8 cellular contexts compared by ENCODE assay signal in the genomic region with DNA sequence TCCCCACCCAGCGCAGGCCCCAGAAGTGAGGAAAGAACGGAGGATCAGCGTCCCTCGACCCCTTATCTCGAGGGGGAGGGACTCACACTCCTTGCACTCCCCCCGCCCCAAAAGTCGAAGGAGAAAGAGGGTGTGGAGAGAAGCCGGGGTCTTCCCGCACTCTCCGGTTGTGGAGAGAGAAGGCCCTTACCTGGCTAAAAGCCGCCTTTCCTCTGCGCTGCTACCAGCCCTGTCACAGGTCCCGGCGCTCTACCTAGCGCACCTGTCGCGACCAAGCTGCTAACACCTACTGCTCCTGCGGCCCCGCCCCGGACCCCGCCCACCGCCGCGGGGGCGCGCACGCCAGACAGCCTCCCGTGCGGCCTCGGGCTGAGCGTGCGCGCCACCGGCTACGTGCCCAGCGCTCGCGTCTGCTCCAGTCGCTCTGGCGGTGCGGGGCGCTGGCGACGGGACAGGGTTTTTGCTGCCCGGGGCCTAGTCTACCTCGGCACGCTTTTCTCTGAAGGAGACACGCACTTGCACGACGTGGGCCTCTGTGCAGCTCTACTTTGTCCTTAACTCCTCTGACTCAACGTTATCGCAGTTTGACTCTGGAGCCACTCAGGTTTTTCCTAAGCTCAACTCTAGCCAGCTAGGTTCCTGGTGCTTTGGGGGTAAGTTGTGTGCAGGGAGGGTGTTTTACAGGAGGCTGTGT. TPM values are rescaled to one million over a fixed set of nuclear protein-coding genes. Genes with fewer than 3 reads are reported as not detected.
DNase-seq lines count a peak whose midpoint lies in the region; ATAC-seq and TF ChIP-seq lines count a peak whose summit lies in the region.

A gene (minus strand): TSS at position 291 of the 694 bp plus-strand sequence. CDS start 34,769 bp downstream, outside the sequence.

- no TSS peak for BruUV-seq in A673 (replicated peaks; lab: Mats Ljungman, UMichigan)

- peaks cover 10% of the 10 kb centered on the region for H3K4me1 ChIP-seq in A673 (ENCODE audit: insufficient read depth, low read length, poor library complexity, severe bottlenecking)

- H3K27me3 ChIP-seq in A673 (replicated peaks; ENCODE audit: insufficient read depth, low read depth, low read length, poor library complexity), result no peaks in the 10 kb centered on the region

- H3K4me3 Mint-ChIP-seq in WTC11, result peak within 1 kb of the TSS; percentile 70

- CTCF ChIA-PET in A673 (lab: Charles Lee) (interaction anchor here (0.7 kb wide), 1 partner anchor 622 kb away, joined by 6 read pairs; no protein-coding TSS in a partner anchor), WTC11 (lab: Charles Lee) (interaction anchor here (0.5 to 2.2 kb wide), 21 partner anchors 12 to 317 kb away, joined by 3 to 22 read pairs (median 4); a partner anchor contains a TSS)

- ATAC-seq in GM18873 (IDR thresholded peaks at IDR 0.05; ENCODE audit: low FRiP score, unreplicated experiment) (peak; percentile 56), HG03135 (IDR thresholded peaks at IDR 0.05; ENCODE audit: unreplicated experiment) (peak; percentile 92), WTC11 (peak; percentile 99)

- H3K4me3 ChIP-seq in A673 (ENCODE audit: low read depth, low read length, poor library complexity, severe bottlenecking), result peak within 1 kb of the TSS; percentile 78
- peak within 1 kb of the TSS; percentile 91 to 97 for H3K4me3 ChIP-seq in cardiac fibroblast (replicated peaks in 1 of 2; ENCODE audit: low read depth in 2 of 2, low read length in 2 of 2)

- peak; percentile 92 for DNase-seq in A673 (ENCODE audit: low spot score)
- DNase-seq in NCI-H2227 (lab: John Stamatoyannopoulos, UW; ENCODE audit: unreplicated experiment), result peak; percentile 88
- peak; percentile 96 for DNase-seq in WTC11 (ENCODE audit: low spot score)
- DNase-seq in cardiac fibroblast (ENCODE audit: low read depth in 2 of 2), result peak; percentile 78 to 87
- DNase-seq in iPS-NIHi7 (ENCODE audit: extremely low spot score), result peak; percentile 100
- peak; percentile 56 for DNase-seq in smooth muscle cell of the brain vasculature (ENCODE audit: low read depth, low spot score)

- H3K27ac ChIP-seq in A673 (ENCODE audit: low read depth, low read length, poor library complexity, severe bottlenecking), result peak within 1 kb of the TSS; percentile 67

- H3K27me3 Mint-ChIP-seq in WTC11 (ENCODE audit: low read depth), result peaks cover 8% of the 10 kb centered on the region

- no peaks in the 10 kb centered on the region for H3K36me3 Mint-ChIP-seq in WTC11

- TF ChIP-seq CTCF in A673 (conservative IDR thresholded peaks at IDR 0.05; ENCODE audit: low read depth, low read length), result no peak
- no peak for TF ChIP-seq CTCF in WTC11 (IDR thresholded peaks at IDR 0.05)
- no peak for TF ChIP-seq CTCF in cardiac fibroblast (IDR thresholded peaks at IDR 0.05; ENCODE audit: low read depth, low read length)

- peak within 1 kb of the TSS; percentile 92 for H3K27ac Mint-ChIP-seq in WTC11

- no peaks in the 10 kb centered on the region for H3K9me3 Mint-ChIP-seq in WTC11

- H3K36me3 ChIP-seq in A673 (ENCODE audit: insufficient read depth, low read length, poor library complexity, severe bottlenecking), result no peaks in the 10 kb centered on the region

- peaks cover 11% of the 10 kb centered on the region for H3K4me1 Mint-ChIP-seq in WTC11

- POLR2A ChIA-PET in A673 (lab: Charles Lee; ENCODE audit: low non-redundant PET) (no interaction called here), WTC11 (lab: Charles Lee) (interaction anchor here (0.6 to 1.8 kb wide), 9 partner anchors 23 to 199 kb away, joined by 3 to 11 read pairs (median 4); a partner anchor contains a TSS)

- intact Hi-C loops in A673 (cut with micrococcal nuclease; ENCODE audit: unreplicated experiment), result no loop called here

- H3K9me3 ChIP-seq in A673 (ENCODE audit: low read depth, low read length, poor library complexity, severe bottlenecking), result no peaks in the 10 kb centered on the region

TF ChIP-seq in WTC11, 78 proteins besides CTCF, POLR2A, EP300 and RAD21 (continues in another document):
- TF ChIP-seq FOXP1 (CRISPR knock-in tag; IDR thresholded peaks at IDR 0.05; ENCODE audit: borderline replicate concordance) (peak; percentile 78; the same call in 1 of the 2 replicates), MYBL2 (CRISPR knock-in tag; IDR thresholded peaks at IDR 0.05) (peak; percentile 71; the same call in 1 of the 2 replicates), TP53 (CRISPR knock-in tag; IDR thresholded peaks at IDR 0.05) (0 out of 2 replicates have a peak, but pooled peaks have one; percentile 46), ZNF138 (CRISPR knock-in tag; conservative IDR thresholded peaks at IDR 0.05) (no peak), ZBTB21 (CRISPR knock-in tag; IDR thresholded peaks at IDR 0.05; ENCODE audit: borderline replicate concordance) (peak; percentile 88; the same call in 1 of the 2 replicates), TEAD4 (CRISPR knock-in tag; IDR thresholded peaks at IDR 0.05) (no peak), ZNF121 (CRISPR knock-in tag; IDR thresholded peaks at IDR 0.05) (peak; percentile 100), GABPB1 (CRISPR knock-in tag; IDR thresholded peaks at IDR 0.05) (peak; percentile 60), IRF2 (CRISPR knock-in tag; IDR thresholded peaks at IDR 0.05; ENCODE audit: borderline replicate concordance, low read depth) (no peak), ATF1 (CRISPR knock-in tag; IDR thresholded peaks at IDR 0.05) (no peak), SMAD4 (CRISPR knock-in tag; IDR thresholded peaks at IDR 0.05) (no peak), TEAD1 (CRISPR knock-in tag; IDR thresholded peaks at IDR 0.05) (peak; percentile 32; the same call in 1 of the 2 replicates), SP1 (CRISPR knock-in tag; conservative IDR thresholded peaks at IDR 0.05) (peak; percentile 93)
- TF ChIP-seq, protein P1, sequence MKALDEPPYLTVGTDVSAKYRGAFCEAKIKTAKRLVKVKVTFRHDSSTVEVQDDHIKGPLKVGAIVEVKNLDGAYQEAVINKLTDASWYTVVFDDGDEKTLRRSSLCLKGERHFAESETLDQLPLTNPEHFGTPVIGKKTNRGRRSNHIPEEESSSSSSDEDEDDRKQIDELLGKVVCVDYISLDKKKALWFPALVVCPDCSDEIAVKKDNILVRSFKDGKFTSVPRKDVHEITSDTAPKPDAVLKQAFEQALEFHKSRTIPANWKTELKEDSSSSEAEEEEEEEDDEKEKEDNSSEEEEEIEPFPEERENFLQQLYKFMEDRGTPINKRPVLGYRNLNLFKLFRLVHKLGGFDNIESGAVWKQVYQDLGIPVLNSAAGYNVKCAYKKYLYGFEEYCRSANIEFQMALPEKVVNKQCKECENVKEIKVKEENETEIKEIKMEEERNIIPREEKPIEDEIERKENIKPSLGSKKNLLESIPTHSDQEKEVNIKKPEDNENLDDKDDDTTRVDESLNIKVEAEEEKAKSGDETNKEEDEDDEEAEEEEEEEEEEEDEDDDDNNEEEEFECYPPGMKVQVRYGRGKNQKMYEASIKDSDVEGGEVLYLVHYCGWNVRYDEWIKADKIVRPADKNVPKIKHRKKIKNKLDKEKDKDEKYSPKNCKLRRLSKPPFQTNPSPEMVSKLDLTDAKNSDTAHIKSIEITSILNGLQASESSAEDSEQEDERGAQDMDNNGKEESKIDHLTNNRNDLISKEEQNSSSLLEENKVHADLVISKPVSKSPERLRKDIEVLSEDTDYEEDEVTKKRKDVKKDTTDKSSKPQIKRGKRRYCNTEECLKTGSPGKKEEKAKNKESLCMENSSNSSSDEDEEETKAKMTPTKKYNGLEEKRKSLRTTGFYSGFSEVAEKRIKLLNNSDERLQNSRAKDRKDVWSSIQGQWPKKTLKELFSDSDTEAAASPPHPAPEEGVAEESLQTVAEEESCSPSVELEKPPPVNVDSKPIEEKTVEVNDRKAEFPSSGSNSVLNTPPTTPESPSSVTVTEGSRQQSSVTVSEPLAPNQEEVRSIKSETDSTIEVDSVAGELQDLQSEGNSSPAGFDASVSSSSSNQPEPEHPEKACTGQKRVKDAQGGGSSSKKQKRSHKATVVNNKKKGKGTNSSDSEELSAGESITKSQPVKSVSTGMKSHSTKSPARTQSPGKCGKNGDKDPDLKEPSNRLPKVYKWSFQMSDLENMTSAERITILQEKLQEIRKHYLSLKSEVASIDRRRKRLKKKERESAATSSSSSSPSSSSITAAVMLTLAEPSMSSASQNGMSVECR (CRISPR knock-in tag; IDR thresholded peaks at IDR 0.05; ENCODE audit: borderline replicate concordance), result peak; percentile 26; the same call in 1 of the 2 replicates
- TF ChIP-seq, protein P2, sequence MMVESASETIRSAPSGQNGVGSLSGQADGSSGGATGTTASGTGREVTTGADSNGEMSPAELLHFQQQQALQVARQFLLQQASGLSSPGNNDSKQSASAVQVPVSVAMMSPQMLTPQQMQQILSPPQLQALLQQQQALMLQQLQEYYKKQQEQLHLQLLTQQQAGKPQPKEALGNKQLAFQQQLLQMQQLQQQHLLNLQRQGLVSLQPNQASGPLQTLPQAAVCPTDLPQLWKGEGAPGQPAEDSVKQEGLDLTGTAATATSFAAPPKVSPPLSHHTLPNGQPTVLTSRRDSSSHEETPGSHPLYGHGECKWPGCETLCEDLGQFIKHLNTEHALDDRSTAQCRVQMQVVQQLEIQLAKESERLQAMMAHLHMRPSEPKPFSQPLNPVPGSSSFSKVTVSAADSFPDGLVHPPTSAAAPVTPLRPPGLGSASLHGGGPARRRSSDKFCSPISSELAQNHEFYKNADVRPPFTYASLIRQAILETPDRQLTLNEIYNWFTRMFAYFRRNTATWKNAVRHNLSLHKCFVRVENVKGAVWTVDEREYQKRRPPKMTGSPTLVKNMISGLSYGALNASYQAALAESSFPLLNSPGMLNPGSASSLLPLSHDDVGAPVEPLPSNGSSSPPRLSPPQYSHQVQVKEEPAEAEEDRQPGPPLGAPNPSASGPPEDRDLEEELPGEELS (CRISPR knock-in tag; IDR thresholded peaks at IDR 0.05), result no peak
- TF ChIP-seq, protein P3, sequence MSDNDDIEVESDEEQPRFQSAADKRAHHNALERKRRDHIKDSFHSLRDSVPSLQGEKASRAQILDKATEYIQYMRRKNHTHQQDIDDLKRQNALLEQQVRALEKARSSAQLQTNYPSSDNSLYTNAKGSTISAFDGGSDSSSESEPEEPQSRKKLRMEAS (CRISPR knock-in tag; IDR thresholded peaks at IDR 0.05), result peak; percentile 70
- TF ChIP-seq, protein P4, sequence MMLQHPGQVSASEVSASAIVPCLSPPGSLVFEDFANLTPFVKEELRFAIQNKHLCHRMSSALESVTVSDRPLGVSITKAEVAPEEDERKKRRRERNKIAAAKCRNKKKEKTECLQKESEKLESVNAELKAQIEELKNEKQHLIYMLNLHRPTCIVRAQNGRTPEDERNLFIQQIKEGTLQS (CRISPR knock-in tag; conservative IDR thresholded peaks at IDR 0.05), result no peak

RNA-seq across cellular contexts. Expression of the gene that starts here (rescaled TPM):
- total RNA-seq in A673 (2021) (73.1 and 77.6 TPM in 2 replicates), WTC11 (2021) (30.8 to 41.2 TPM (median 31.2 TPM) in 3 replicates)

Comparison
In these comparisons a context has a peak if more than half of its experiments do, and no peak if none do; other contexts are left out.
1. Peak in every context shown above with its lines: DNase-seq, ATAC-seq, H3K4me3 ChIP-seq and H3K27ac ChIP-seq.